Comparison of ENCODE assay signal across 8 cellular contexts in genomic region chrX:150982235-150982785, GRCh38. TPM values are rescaled to one million over a fixed set of nuclear protein-coding genes. Genes with fewer than 3 reads are reported as not detected.
DNase-seq lines count a peak whose midpoint lies in the region; ATAC-seq and TF ChIP-seq lines count a peak whose summit lies in the region.

No MANE protein-coding gene starts in this region.

- DNase-seq in SK-N-SH: no peak
- DNase-seq in activated B cell treated with CpG ODN at 0.5 μM for 24 hours: no peak
- DNase-seq in iPS DF 6.9 (ENCODE audit: low read depth, low spot score): no peak
- no peak for DNase-seq in stomach
- no peak for DNase-seq in medulla oblongata (ENCODE audit: extremely low spot score)
- DNase-seq in activated CD4-positive, alpha-beta T cell treated with anti-CD3 and anti-CD28 coated beads for 1 hour: no peak

- peaks cover 9% of the 10 kb centered on the region for H3K27me3 Mint-ChIP-seq in activated B cell treated with CpG ODN at 0.5 μM for 24 hours

- H4K20me1 ChIP-seq in SK-N-SH (ENCODE audit: insufficient read depth): no peaks in the 10 kb centered on the region

- H3K4me1 Mint-ChIP-seq in activated B cell treated with CpG ODN at 0.5 μM for 24 hours: peaks cover 12% of the 10 kb centered on the region

- TF ChIP-seq CTCF in SK-N-SH (IDR thresholded peaks at IDR 0.05) (no peak), activated B cell treated with CpG ODN at 0.5 μM for 24 hours (IDR thresholded peaks at IDR 0.05) (no peak), stomach (IDR thresholded peaks at IDR 0.05) (no peak)

- TF ChIP-seq EP300 in SK-N-SH (IDR thresholded peaks at IDR 0.05; ENCODE audit: borderline replicate concordance in 1 of 2, low read depth in 1 of 2, low read length in 1 of 2) (no peak), stomach (IDR thresholded peaks at IDR 0.05) (no peak)

- H3K27ac Mint-ChIP-seq in activated B cell treated with CpG ODN at 0.5 μM for 24 hours: no peak overlapping the region

- TF ChIP-seq POLR2A in stomach (IDR thresholded peaks at IDR 0.05): no peak

- CTCF ChIA-PET in SK-N-SH (lab: Yijun Ruan, JAX) (interaction anchor here (0.5 kb wide), 1 partner anchor 170 kb away, joined by 3 read pairs; no protein-coding TSS in a partner anchor), activated B cell treated with CpG ODN at 0.5 μM for 24 hours (lab: Charles Lee) (no interaction called here)

- H3K4me3 Mint-ChIP-seq in activated B cell treated with CpG ODN at 0.5 μM for 24 hours: peak overlapping the region; percentile 64

- ATAC-seq in SK-N-SH treated with all-trans-retinoic acid at 6 μM for 48 hours: no peak
- ATAC-seq in activated B cell treated with CpG ODN at 0.5 μM for 24 hours (ENCODE audit: low read depth): no peak
- ATAC-seq in GM19035 (IDR thresholded peaks at IDR 0.05; ENCODE audit: unreplicated experiment): no peak

- peaks cover 19% of the 10 kb centered on the region for H3K79me2 ChIP-seq in SK-N-SH (ENCODE audit: insufficient read depth)

- H3K9me3 Mint-ChIP-seq in activated B cell treated with CpG ODN at 0.5 μM for 24 hours: no peaks in the 10 kb centered on the region

- peak overlapping the region; percentile 49 to 65 for H3K4me3 ChIP-seq in SK-N-SH (ENCODE audit: low read depth in 2 of 2, low read length in 1 of 2)
- H3K4me3 ChIP-seq in iPS DF 6.9 (ENCODE audit: low read length): peak overlapping the region; percentile 78
- H3K4me3 ChIP-seq in stomach: peak overlapping the region; percentile 51 to 65 (median 60)

- H3F3A ChIP-seq in SK-N-SH (replicated peaks; ENCODE audit: insufficient read depth): peaks cover 2% of the 10 kb centered on the region

- H3K36me3 ChIP-seq in SK-N-SH (replicated peaks in 1 of 2; ENCODE audit: control insufficient read depth in 1 of 2, insufficient read depth in 2 of 2, low read length in 1 of 2) (peaks cover 0 to 2% of the 10 kb centered on the region in 2 experiments), iPS DF 6.9 (ENCODE audit: control insufficient read depth, insufficient read depth, low read length) (peaks cover 5% of the 10 kb centered on the region; the same call in 1 of the 2 replicates), stomach (peaks cover 0 to 5% (median 0%) of the 10 kb centered on the region in 4 donors)

- peaks cover 0 to 3% of the 10 kb centered on the region in 2 experiments; a peak in 1 of 4 replicates for H3K4me1 ChIP-seq in SK-N-SH (ENCODE audit: control insufficient read depth in 1 of 2, insufficient read depth in 2 of 2, low read depth in 1 of 2, low read length in 1 of 2)
- no peaks in the 10 kb centered on the region; the same call in 1 of the 2 replicates for H3K4me1 ChIP-seq in iPS DF 6.9 (ENCODE audit: control insufficient read depth, insufficient read depth, low read length)
- peaks cover 0 to 13% (median 3%) of the 10 kb centered on the region in 4 donors for H3K4me1 ChIP-seq in stomach

- H3K9ac ChIP-seq in SK-N-SH: peak overlapping the region; percentile 55; the same call in 1 of the 2 replicates

- no peaks in the 10 kb centered on the region for H3K36me3 Mint-ChIP-seq in activated B cell treated with CpG ODN at 0.5 μM for 24 hours (ENCODE audit: low read depth)

- H3K9me3 ChIP-seq in SK-N-SH (no peaks in the 10 kb centered on the region), iPS DF 6.9 (ENCODE audit: control insufficient read depth, insufficient read depth, low read length) (no peaks in the 10 kb centered on the region), stomach (no peaks in the 10 kb centered on the region)

- no peaks in the 10 kb centered on the region for H3K27me3 ChIP-seq in SK-N-SH (ENCODE audit: insufficient read depth)
- no peaks in the 10 kb centered on the region for H3K27me3 ChIP-seq in iPS DF 6.9 (ENCODE audit: control insufficient read depth, insufficient read depth, low read length)
- H3K27me3 ChIP-seq in stomach: no peaks in the 10 kb centered on the region

- H3K4me2 ChIP-seq in SK-N-SH: peak overlapping the region; percentile 75

- POLR2A ChIA-PET in SK-N-SH (lab: Yijun Ruan, JAX): no interaction called here
- POLR2A ChIA-PET in activated B cell treated with CpG ODN at 0.5 μM for 24 hours (lab: Charles Lee): interaction anchor here (0.6 kb wide), 1 partner anchor 9 kb away, joined by 3 read pairs; no protein-coding TSS in a partner anchor

- 45% methylated on average over 19 of the region's 20 CpGs for WGBS in SK-N-SH (ENCODE audit: low lambda C conversion rate)
- no CpG with 5 or more reads among the region's 20 CpGs for WGBS in iPS DF 6.9 (ENCODE audit: insufficient coverage, insufficient read length)
- WGBS in stomach, 5 donors: 23 to 57% (median 36%) methylated on average over 20 of the region's 20 CpGs

- H3K27ac ChIP-seq in SK-N-SH (ENCODE audit: low read depth in 2 of 2, low read length in 1 of 2) (no peak overlapping the region), iPS DF 6.9 (ENCODE audit: low read length) (no peak overlapping the region), stomach (peak overlapping the region in 1 of 5 donors; percentile 51)

- H3K9me2 ChIP-seq in SK-N-SH: no peaks in the 10 kb centered on the region

- intact Hi-C loops in activated B cell treated with CpG ODN at 0.5 μM for 24 hours (cut with micrococcal nuclease): loop anchor here (2.0 to 10.0 kb wide), 2 partner anchors 414 to 1038 kb away; partner anchors contain the start of gene VMA21
- intact Hi-C loops in stomach (cut with DNase I; ENCODE audit: low total_unique reads): no loop called here

- peak overlapping the region; percentile 84 for H2AFZ ChIP-seq in SK-N-SH (ENCODE audit: low read depth)

- no peak for TF ChIP-seq RAD21 in SK-N-SH (IDR thresholded peaks at IDR 0.05; ENCODE audit: low read length)

TF ChIP-seq in SK-N-SH, 30 proteins besides CTCF, POLR2A, EP300 and RAD21 (continues in another document):
- no peak for TF ChIP-seq CHD2 (IDR thresholded peaks at IDR 0.05; ENCODE audit: low read length, partially characterized antibody)
- no peak for TF ChIP-seq REST (IDR thresholded peaks at IDR 0.05; ENCODE audit: low read depth, low read length)
- no peak for TF ChIP-seq FOXM1 (IDR thresholded peaks at IDR 0.05; ENCODE audit: low read depth)

TF ChIP-seq in SK-N-SH treated with all-trans-retinoic acid at 6 μM for 48 hours, 23 proteins besides CTCF, POLR2A, EP300 and RAD21 (continues in another document):
- TF ChIP-seq ZFP3 (CRISPR knock-in tag; IDR thresholded peaks at IDR 0.05) (no peak), ZNF8 (CRISPR knock-in tag; IDR thresholded peaks at IDR 0.05) (no peak), CREB5 (CRISPR knock-in tag; IDR thresholded peaks at IDR 0.05; ENCODE audit: low read depth) (no peak), SNAI2 (CRISPR knock-in tag; IDR thresholded peaks at IDR 0.05) (no peak), BACH2 (CRISPR knock-in tag; IDR thresholded peaks at IDR 0.05; ENCODE audit: borderline replicate concordance) (no peak), OSR1 (CRISPR knock-in tag; IDR thresholded peaks at IDR 0.05) (no peak), TCF4 (CRISPR knock-in tag; IDR thresholded peaks at IDR 0.05; ENCODE audit: borderline replicate concordance) (no peak), ZFP30 (CRISPR knock-in tag; IDR thresholded peaks at IDR 0.05) (no peak), ISL1 (CRISPR knock-in tag; IDR thresholded peaks at IDR 0.05) (no peak), RARB (CRISPR knock-in tag; IDR thresholded peaks at IDR 0.05) (no peak), CSDC2 (CRISPR knock-in tag; IDR thresholded peaks at IDR 0.05) (no peak), TSHZ2 (CRISPR knock-in tag; IDR thresholded peaks at IDR 0.05) (no peak)

RNA-seq across cellular contexts. Expression of gene HMGB3, which starts 0.8 kb away (rescaled TPM):
- 11.3 and 12.2 TPM in 2 replicates for polyA plus RNA-seq in SK-N-SH (2012; rRNA removed)
- polyA plus RNA-seq in SK-N-SH (2012; cell fraction: cytosol; rRNA removed): 16.5 and 29.0 TPM in 2 replicates
- polyA plus RNA-seq in SK-N-SH (2012; cell fraction: nucleus; rRNA removed): 3.3 and 5.2 TPM in 2 replicates
- 1.7 and 2.5 TPM in 2 replicates for total RNA-seq in activated B cell treated with CpG ODN at 0.5 μM for 24 hours
- total RNA-seq in stomach: 10 to 100 TPM in 2 of 5 donors, 1 to 10 TPM in 2, not detected in 1; 1.2 to 17.6 (median 9.8) TPM
- 10 to 100 TPM in 2 of 3 donors, 1 to 10 TPM in 1; 9.0 to 19.7 (median 17.3) TPM for polyA plus RNA-seq in stomach
